Comparison of ENCODE assay signal across 1 cellular context in the genomic region with DNA sequence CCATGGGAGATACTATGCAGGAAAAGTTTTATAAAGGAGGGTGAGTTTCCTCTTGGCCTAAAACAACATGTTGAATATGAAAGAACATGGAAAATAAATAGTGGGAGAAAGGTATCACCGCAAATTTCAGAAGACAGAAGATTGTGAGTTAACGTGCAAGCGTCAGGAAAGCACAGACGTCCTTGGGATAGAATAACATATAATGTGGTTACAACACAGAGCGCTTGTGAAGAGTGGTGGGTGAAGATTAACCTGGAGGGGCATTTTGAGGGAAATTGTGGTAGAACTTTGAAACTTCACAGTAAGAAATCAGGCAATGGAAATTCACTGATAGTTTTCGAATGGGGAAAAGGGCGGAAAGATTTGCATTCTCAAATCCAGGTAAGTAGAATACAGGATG.
TF ChIP-seq lines count a peak whose summit lies in the region.

No MANE protein-coding gene starts in this region.

TF ChIP-seq in HepG2, 621 proteins besides CTCF, POLR2A, EP300 and RAD21 (continued from another document and continues in another):
- TF ChIP-seq, protein P1, sequence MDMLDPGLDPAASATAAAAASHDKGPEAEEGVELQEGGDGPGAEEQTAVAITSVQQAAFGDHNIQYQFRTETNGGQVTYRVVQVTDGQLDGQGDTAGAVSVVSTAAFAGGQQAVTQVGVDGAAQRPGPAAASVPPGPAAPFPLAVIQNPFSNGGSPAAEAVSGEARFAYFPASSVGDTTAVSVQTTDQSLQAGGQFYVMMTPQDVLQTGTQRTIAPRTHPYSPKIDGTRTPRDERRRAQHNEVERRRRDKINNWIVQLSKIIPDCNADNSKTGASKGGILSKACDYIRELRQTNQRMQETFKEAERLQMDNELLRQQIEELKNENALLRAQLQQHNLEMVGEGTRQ (IDR thresholded peaks at IDR 0.05; ENCODE audit: low read depth, low read length): no peak
- TF ChIP-seq, protein P1 (CRISPR knock-in tag; IDR thresholded peaks at IDR 0.05; ENCODE audit: borderline replicate concordance): no peak
- TF ChIP-seq BCL6 (CRISPR knock-in tag; IDR thresholded peaks at IDR 0.05) (peak; percentile 68), KAT8 (CRISPR knock-in tag; IDR thresholded peaks at IDR 0.05) (peak; percentile 39; the same call in 1 of the 2 replicates), ARNT (IDR thresholded peaks at IDR 0.05) (no peak), RBM39 (IDR thresholded peaks at IDR 0.05; ENCODE audit: low read depth, low read length, poor library complexity, severe bottlenecking) (no peak), TCF7 (IDR thresholded peaks at IDR 0.05; ENCODE audit: low read depth) (peak; percentile 49; the same call in 1 of the 2 replicates), ZNF33B (CRISPR knock-in tag; IDR thresholded peaks at IDR 0.05) (no peak), NRL (CRISPR knock-in tag; IDR thresholded peaks at IDR 0.05; ENCODE audit: borderline replicate concordance) (no peak), ZNF850 (CRISPR knock-in tag; conservative IDR thresholded peaks at IDR 0.05) (no peak), KLF13 (CRISPR knock-in tag; IDR thresholded peaks at IDR 0.05) (no peak), FOXO1 (CRISPR knock-in tag; IDR thresholded peaks at IDR 0.05) (0 out of 2 replicates have a peak, but pooled peaks have one; percentile 32), PAX8 (CRISPR knock-in tag; IDR thresholded peaks at IDR 0.05; ENCODE audit: borderline replicate concordance) (no peak), SIX1 (CRISPR knock-in tag; IDR thresholded peaks at IDR 0.05; ENCODE audit: borderline replicate concordance) (peak; percentile 77; the same call in 1 of the 2 replicates), ZNF180 (CRISPR knock-in tag; IDR thresholded peaks at IDR 0.05; ENCODE audit: borderline replicate concordance, low read depth) (no peak), ESRRA (CRISPR knock-in tag; IDR thresholded peaks at IDR 0.05; ENCODE audit: low read depth) (0 out of 2 replicates have a peak, but pooled peaks have one; percentile 29), KLF6 (CRISPR knock-in tag; IDR thresholded peaks at IDR 0.05) (no peak), NR2F6 (IDR thresholded peaks at IDR 0.05) (no peak), NR2F6 (CRISPR knock-in tag; IDR thresholded peaks at IDR 0.05) (peak; percentile 37; the same call in 1 of the 2 replicates)
- TF ChIP-seq, protein P2, sequence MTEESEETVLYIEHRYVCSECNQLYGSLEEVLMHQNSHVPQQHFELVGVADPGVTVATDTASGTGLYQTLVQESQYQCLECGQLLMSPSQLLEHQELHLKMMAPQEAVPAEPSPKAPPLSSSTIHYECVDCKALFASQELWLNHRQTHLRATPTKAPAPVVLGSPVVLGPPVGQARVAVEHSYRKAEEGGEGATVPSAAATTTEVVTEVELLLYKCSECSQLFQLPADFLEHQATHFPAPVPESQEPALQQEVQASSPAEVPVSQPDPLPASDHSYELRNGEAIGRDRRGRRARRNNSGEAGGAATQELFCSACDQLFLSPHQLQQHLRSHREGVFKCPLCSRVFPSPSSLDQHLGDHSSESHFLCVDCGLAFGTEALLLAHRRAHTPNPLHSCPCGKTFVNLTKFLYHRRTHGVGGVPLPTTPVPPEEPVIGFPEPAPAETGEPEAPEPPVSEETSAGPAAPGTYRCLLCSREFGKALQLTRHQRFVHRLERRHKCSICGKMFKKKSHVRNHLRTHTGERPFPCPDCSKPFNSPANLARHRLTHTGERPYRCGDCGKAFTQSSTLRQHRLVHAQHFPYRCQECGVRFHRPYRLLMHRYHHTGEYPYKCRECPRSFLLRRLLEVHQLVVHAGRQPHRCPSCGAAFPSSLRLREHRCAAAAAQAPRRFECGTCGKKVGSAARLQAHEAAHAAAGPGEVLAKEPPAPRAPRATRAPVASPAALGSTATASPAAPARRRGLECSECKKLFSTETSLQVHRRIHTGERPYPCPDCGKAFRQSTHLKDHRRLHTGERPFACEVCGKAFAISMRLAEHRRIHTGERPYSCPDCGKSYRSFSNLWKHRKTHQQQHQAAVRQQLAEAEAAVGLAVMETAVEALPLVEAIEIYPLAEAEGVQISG (CRISPR knock-in tag; IDR thresholded peaks at IDR 0.05): no peak
- TF ChIP-seq, protein P3, sequence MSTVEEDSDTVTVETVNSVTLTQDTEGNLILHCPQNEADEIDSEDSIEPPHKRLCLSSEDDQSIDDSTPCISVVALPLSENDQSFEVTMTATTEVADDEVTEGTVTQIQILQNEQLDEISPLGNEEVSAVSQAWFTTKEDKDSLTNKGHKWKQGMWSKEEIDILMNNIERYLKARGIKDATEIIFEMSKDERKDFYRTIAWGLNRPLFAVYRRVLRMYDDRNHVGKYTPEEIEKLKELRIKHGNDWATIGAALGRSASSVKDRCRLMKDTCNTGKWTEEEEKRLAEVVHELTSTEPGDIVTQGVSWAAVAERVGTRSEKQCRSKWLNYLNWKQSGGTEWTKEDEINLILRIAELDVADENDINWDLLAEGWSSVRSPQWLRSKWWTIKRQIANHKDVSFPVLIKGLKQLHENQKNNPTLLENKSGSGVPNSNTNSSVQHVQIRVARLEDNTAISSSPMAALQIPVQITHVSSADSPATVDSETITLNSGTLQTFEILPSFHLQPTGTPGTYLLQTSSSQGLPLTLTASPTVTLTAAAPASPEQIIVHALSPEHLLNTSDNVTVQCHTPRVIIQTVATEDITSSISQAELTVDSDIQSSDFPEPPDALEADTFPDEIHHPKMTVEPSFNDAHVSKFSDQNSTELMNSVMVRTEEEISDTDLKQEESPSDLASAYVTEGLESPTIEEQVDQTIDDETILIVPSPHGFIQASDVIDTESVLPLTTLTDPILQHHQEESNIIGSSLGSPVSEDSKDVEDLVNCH (CRISPR knock-in tag; IDR thresholded peaks at IDR 0.05): no peak
- TF ChIP-seq, protein P4, sequence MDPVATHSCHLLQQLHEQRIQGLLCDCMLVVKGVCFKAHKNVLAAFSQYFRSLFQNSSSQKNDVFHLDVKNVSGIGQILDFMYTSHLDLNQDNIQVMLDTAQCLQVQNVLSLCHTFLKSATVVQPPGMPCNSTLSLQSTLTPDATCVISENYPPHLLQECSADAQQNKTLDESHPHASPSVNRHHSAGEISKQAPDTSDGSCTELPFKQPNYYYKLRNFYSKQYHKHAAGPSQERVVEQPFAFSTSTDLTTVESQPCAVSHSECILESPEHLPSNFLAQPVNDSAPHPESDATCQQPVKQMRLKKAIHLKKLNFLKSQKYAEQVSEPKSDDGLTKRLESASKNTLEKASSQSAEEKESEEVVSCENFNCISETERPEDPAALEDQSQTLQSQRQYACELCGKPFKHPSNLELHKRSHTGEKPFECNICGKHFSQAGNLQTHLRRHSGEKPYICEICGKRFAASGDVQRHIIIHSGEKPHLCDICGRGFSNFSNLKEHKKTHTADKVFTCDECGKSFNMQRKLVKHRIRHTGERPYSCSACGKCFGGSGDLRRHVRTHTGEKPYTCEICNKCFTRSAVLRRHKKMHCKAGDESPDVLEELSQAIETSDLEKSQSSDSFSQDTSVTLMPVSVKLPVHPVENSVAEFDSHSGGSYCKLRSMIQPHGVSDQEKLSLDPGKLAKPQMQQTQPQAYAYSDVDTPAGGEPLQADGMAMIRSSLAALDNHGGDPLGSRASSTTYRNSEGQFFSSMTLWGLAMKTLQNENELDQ (CRISPR knock-in tag; IDR thresholded peaks at IDR 0.05; ENCODE audit: borderline replicate concordance): no peak
- TF ChIP-seq, protein P5, sequence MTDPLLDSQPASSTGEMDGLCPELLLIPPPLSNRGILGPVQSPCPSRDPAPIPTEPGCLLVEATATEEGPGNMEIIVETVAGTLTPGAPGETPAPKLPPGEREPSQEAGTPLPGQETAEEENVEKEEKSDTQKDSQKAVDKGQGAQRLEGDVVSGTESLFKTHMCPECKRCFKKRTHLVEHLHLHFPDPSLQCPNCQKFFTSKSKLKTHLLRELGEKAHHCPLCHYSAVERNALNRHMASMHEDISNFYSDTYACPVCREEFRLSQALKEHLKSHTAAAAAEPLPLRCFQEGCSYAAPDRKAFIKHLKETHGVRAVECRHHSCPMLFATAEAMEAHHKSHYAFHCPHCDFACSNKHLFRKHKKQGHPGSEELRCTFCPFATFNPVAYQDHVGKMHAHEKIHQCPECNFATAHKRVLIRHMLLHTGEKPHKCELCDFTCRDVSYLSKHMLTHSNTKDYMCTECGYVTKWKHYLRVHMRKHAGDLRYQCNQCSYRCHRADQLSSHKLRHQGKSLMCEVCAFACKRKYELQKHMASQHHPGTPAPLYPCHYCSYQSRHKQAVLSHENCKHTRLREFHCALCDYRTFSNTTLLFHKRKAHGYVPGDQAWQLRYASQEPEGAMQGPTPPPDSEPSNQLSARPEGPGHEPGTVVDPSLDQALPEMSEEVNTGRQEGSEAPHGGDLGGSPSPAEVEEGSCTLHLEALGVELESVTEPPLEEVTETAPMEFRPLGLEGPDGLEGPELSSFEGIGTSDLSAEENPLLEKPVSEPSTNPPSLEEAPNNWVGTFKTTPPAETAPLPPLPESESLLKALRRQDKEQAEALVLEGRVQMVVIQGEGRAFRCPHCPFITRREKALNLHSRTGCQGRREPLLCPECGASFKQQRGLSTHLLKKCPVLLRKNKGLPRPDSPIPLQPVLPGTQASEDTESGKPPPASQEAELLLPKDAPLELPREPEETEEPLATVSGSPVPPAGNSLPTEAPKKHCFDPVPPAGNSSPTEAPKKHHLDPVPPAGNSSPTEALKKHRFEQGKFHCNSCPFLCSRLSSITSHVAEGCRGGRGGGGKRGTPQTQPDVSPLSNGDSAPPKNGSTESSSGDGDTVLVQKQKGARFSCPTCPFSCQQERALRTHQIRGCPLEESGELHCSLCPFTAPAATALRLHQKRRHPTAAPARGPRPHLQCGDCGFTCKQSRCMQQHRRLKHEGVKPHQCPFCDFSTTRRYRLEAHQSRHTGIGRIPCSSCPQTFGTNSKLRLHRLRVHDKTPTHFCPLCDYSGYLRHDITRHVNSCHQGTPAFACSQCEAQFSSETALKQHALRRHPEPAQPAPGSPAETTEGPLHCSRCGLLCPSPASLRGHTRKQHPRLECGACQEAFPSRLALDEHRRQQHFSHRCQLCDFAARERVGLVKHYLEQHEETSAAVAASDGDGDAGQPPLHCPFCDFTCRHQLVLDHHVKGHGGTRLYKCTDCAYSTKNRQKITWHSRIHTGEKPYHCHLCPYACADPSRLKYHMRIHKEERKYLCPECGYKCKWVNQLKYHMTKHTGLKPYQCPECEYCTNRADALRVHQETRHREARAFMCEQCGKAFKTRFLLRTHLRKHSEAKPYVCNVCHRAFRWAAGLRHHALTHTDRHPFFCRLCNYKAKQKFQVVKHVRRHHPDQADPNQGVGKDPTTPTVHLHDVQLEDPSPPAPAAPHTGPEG (CRISPR knock-in tag; IDR thresholded peaks at IDR 0.05): no peak
- TF ChIP-seq, protein P6, sequence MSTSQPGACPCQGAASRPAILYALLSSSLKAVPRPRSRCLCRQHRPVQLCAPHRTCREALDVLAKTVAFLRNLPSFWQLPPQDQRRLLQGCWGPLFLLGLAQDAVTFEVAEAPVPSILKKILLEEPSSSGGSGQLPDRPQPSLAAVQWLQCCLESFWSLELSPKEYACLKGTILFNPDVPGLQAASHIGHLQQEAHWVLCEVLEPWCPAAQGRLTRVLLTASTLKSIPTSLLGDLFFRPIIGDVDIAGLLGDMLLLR (CRISPR knock-in tag; IDR thresholded peaks at IDR 0.05): no peak
- TF ChIP-seq, protein P7, sequence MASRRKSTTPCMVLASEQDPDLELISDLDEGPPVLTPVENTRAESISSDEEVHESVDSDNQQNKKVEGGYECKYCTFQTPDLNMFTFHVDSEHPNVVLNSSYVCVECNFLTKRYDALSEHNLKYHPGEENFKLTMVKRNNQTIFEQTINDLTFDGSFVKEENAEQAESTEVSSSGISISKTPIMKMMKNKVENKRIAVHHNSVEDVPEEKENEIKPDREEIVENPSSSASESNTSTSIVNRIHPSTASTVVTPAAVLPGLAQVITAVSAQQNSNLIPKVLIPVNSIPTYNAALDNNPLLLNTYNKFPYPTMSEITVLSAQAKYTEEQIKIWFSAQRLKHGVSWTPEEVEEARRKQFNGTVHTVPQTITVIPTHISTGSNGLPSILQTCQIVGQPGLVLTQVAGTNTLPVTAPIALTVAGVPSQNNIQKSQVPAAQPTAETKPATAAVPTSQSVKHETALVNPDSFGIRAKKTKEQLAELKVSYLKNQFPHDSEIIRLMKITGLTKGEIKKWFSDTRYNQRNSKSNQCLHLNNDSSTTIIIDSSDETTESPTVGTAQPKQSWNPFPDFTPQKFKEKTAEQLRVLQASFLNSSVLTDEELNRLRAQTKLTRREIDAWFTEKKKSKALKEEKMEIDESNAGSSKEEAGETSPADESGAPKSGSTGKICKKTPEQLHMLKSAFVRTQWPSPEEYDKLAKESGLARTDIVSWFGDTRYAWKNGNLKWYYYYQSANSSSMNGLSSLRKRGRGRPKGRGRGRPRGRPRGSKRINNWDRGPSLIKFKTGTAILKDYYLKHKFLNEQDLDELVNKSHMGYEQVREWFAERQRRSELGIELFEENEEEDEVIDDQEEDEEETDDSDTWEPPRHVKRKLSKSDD (CRISPR knock-in tag; IDR thresholded peaks at IDR 0.05; ENCODE audit: low read depth): no peak
- TF ChIP-seq, protein P8, sequence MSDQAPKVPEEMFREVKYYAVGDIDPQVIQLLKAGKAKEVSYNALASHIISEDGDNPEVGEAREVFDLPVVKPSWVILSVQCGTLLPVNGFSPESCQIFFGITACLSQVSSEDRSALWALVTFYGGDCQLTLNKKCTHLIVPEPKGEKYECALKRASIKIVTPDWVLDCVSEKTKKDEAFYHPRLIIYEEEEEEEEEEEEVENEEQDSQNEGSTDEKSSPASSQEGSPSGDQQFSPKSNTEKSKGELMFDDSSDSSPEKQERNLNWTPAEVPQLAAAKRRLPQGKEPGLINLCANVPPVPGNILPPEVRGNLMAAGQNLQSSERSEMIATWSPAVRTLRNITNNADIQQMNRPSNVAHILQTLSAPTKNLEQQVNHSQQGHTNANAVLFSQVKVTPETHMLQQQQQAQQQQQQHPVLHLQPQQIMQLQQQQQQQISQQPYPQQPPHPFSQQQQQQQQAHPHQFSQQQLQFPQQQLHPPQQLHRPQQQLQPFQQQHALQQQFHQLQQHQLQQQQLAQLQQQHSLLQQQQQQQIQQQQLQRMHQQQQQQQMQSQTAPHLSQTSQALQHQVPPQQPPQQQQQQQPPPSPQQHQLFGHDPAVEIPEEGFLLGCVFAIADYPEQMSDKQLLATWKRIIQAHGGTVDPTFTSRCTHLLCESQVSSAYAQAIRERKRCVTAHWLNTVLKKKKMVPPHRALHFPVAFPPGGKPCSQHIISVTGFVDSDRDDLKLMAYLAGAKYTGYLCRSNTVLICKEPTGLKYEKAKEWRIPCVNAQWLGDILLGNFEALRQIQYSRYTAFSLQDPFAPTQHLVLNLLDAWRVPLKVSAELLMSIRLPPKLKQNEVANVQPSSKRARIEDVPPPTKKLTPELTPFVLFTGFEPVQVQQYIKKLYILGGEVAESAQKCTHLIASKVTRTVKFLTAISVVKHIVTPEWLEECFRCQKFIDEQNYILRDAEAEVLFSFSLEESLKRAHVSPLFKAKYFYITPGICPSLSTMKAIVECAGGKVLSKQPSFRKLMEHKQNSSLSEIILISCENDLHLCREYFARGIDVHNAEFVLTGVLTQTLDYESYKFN (CRISPR knock-in tag; conservative IDR thresholded peaks at IDR 0.05): peak; percentile 95
